In genomic region chr5:91243859-91244258, GRCh38 we compare ENCODE assay signal across 4 cellular contexts.
"Had no signal": no experiment of that assay in that cellular context is flagged by ENCODE, and none has a peak within 500 bp of the region (broad histone marks: within the 10 kb centered on the region; RNA-seq: fewer than 3 reads in every experiment).

No MANE protein-coding gene starts in this region.

- H3K4me1 Mint-ChIP-seq: GM23338 had no signal

- H3K4me3 ChIP-seq: GM23338 had no signal

- H3K27ac Mint-ChIP-seq: GM23338, H9 had no signal

- ATAC-seq: GM23338 had no signal

- H3K4me3 Mint-ChIP-seq: GM23338, H9 had no signal

- DNase-seq: H9, HCEC 1CT, IMR-90 had no signal
